ENCODE assay signal across 1 cellular context in the genomic region with DNA sequence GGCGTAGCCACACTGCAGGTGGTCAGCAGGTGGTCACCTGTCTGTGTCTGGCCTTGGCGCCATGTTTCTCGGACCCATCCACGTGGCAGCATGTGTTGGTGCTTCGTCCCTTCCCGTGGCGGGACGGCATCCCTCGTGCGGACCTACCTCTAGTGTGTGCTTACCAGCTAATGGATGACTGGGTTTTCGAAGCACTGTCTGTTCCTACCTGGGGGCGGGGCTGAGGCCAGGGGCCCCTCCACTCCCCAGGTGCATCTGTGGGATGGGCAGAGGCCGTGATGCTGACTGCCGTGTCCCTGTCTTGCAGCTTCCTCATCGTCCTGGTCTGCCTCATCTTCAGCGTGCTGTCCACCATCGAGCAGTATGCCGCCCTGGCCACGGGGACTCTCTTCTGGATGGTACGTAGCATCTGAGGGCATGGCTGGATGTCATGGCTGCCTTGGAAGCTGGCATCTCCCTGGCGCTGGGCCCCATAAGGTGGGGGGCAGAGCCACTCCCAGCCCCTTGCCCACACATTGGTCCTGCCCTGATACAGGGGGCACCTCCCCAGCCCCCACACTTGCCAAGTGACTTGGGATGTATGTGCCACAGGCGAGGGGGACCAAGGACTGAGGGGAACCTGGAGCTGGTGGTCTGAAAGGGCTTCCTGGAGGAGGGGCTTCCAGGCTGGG.
TF ChIP-seq lines count a peak whose summit lies in the region.

No MANE protein-coding gene starts in this region.

TF ChIP-seq in GM23338, 12 proteins besides CTCF, POLR2A, EP300 and RAD21 (continued from another document):
- TF ChIP-seq, protein P1, sequence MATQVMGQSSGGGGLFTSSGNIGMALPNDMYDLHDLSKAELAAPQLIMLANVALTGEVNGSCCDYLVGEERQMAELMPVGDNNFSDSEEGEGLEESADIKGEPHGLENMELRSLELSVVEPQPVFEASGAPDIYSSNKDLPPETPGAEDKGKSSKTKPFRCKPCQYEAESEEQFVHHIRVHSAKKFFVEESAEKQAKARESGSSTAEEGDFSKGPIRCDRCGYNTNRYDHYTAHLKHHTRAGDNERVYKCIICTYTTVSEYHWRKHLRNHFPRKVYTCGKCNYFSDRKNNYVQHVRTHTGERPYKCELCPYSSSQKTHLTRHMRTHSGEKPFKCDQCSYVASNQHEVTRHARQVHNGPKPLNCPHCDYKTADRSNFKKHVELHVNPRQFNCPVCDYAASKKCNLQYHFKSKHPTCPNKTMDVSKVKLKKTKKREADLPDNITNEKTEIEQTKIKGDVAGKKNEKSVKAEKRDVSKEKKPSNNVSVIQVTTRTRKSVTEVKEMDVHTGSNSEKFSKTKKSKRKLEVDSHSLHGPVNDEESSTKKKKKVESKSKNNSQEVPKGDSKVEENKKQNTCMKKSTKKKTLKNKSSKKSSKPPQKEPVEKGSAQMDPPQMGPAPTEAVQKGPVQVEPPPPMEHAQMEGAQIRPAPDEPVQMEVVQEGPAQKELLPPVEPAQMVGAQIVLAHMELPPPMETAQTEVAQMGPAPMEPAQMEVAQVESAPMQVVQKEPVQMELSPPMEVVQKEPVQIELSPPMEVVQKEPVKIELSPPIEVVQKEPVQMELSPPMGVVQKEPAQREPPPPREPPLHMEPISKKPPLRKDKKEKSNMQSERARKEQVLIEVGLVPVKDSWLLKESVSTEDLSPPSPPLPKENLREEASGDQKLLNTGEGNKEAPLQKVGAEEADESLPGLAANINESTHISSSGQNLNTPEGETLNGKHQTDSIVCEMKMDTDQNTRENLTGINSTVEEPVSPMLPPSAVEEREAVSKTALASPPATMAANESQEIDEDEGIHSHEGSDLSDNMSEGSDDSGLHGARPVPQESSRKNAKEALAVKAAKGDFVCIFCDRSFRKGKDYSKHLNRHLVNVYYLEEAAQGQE (IDR thresholded peaks at IDR 0.05; ENCODE audit: unreplicated experiment): no peak
- TF ChIP-seq, protein P2, sequence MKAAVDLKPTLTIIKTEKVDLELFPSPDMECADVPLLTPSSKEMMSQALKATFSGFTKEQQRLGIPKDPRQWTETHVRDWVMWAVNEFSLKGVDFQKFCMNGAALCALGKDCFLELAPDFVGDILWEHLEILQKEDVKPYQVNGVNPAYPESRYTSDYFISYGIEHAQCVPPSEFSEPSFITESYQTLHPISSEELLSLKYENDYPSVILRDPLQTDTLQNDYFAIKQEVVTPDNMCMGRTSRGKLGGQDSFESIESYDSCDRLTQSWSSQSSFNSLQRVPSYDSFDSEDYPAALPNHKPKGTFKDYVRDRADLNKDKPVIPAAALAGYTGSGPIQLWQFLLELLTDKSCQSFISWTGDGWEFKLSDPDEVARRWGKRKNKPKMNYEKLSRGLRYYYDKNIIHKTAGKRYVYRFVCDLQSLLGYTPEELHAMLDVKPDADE (IDR thresholded peaks at IDR 0.05): no peak
- TF ChIP-seq CREB1 (CRISPR knock-in tag; IDR thresholded peaks at IDR 0.05; ENCODE audit: low read depth) (no peak), EZH2 (IDR thresholded peaks at IDR 0.05; ENCODE audit: low read depth, unreplicated experiment) (no peak), ZNF331 (CRISPR knock-in tag; IDR thresholded peaks at IDR 0.05; ENCODE audit: low read depth) (no peak), JUNB (IDR thresholded peaks at IDR 0.05; ENCODE audit: unreplicated experiment) (no peak), ZNF114 (CRISPR knock-in tag; IDR thresholded peaks at IDR 0.05) (no peak), NANOG (IDR thresholded peaks at IDR 0.05; ENCODE audit: borderline replicate concordance) (no peak), POLR2AphosphoS5 (IDR thresholded peaks at IDR 0.05; ENCODE audit: low read depth) (no peak), EZH2phosphoT487 (IDR thresholded peaks at IDR 0.05; ENCODE audit: unreplicated experiment) (no peak)
- TF ChIP-seq, protein P3, sequence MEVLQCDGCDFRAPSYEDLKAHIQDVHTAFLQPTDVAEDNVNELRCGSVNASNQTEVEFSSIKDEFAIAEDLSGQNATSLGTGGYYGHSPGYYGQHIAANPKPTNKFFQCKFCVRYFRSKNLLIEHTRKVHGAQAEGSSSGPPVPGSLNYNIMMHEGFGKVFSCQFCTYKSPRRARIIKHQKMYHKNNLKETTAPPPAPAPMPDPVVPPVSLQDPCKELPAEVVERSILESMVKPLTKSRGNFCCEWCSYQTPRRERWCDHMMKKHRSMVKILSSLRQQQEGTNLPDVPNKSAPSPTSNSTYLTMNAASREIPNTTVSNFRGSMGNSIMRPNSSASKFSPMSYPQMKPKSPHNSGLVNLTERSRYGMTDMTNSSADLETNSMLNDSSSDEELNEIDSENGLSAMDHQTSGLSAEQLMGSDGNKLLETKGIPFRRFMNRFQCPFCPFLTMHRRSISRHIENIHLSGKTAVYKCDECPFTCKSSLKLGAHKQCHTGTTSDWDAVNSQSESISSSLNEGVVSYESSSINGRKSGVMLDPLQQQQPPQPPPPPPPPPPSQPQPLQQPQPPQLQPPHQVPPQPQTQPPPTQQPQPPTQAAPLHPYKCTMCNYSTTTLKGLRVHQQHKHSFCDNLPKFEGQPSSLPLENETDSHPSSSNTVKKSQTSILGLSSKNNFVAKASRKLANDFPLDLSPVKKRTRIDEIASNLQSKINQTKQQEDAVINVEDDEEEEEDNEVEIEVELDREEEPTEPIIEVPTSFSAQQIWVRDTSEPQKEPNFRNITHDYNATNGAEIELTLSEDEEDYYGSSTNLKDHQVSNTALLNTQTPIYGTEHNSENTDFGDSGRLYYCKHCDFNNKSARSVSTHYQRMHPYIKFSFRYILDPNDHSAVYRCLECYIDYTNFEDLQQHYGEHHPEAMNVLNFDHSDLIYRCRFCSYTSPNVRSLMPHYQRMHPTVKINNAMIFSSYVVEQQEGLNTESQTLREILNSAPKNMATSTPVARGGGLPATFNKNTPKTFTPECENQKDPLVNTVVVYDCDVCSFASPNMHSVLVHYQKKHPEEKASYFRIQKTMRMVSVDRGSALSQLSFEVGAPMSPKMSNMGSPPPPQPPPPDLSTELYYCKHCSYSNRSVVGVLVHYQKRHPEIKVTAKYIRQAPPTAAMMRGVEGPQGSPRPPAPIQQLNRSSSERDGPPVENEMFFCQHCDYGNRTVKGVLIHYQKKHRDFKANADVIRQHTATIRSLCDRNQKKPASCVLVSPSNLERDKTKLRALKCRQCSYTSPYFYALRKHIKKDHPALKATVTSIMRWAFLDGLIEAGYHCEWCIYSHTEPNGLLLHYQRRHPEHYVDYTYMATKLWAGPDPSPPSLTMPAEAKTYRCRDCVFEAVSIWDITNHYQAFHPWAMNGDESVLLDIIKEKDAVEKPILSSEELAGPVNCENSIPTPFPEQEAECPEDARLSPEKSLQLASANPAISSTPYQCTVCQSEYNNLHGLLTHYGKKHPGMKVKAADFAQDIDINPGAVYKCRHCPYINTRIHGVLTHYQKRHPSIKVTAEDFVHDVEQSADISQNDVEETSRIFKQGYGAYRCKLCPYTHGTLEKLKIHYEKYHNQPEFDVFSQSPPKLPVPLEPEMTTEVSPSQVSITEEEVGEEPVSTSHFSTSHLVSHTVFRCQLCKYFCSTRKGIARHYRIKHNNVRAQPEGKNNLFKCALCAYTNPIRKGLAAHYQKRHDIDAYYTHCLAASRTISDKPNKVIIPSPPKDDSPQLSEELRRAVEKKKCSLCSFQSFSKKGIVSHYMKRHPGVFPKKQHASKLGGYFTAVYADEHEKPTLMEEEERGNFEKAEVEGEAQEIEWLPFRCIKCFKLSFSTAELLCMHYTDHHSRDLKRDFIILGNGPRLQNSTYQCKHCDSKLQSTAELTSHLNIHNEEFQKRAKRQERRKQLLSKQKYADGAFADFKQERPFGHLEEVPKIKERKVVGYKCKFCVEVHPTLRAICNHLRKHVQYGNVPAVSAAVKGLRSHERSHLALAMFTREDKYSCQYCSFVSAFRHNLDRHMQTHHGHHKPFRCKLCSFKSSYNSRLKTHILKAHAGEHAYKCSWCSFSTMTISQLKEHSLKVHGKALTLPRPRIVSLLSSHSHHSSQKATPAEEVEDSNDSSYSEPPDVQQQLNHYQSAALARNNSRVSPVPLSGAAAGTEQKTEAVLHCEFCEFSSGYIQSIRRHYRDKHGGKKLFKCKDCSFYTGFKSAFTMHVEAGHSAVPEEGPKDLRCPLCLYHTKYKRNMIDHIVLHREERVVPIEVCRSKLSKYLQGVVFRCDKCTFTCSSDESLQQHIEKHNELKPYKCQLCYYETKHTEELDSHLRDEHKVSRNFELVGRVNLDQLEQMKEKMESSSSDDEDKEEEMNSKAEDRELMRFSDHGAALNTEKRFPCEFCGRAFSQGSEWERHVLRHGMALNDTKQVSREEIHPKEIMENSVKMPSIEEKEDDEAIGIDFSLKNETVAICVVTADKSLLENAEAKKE (CRISPR knock-in tag; IDR thresholded peaks at IDR 0.05): no peak
TF ChIP-seq in GM23338: peak in this region for 0.
